ENCODE assay signal across 33 cellular contexts in genomic region chr3:45826908-45827307, GRCh38. TPM values are rescaled to one million over a fixed set of nuclear protein-coding genes. Genes with fewer than 3 reads are reported as not detected.
"Had no signal": no experiment of that assay in that cellular context is flagged by ENCODE, and none has a peak within 500 bp of the region (broad histone marks: within the 10 kb centered on the region; RNA-seq: fewer than 3 reads in every experiment).

No MANE protein-coding gene starts in this region.

- H3K27me3 ChIP-seq: ascending aorta, body of pancreas, MG63, Peyer's patch, SJSA1 had no signal

- H3K27me3 Mint-ChIP-seq: activated CD4-positive, alpha-beta memory T cell treated with anti-CD3 and anti-CD28 coated beads for 36 hours; activated CD4-positive, alpha-beta T cell treated with anti-CD3 and anti-CD28 coated beads, Interleukin-2, amount 10 ng/mL, durations not matched to agents 7 days and 5 days; activated naive CD8-positive, alpha-beta T cell treated with anti-CD3 and anti-CD28 coated beads, Interleukin-2, amount 50 U/mL, for 24 hours had no signal

- H3K36me3 ChIP-seq: MG63, SJSA1 had no signal

- H3K4me3 ChIP-seq: ascending aorta, body of pancreas, MG63, Peyer's patch, SJSA1 had no signal

- ATAC-seq: body of pancreas, SK-N-SH treated with all-trans-retinoic acid at 6 μM for 48 hours had no signal

- DNase-seq: activated CD4-positive, alpha-beta memory T cell treated with anti-CD3 and anti-CD28 coated beads for 36 hours; activated CD4-positive, alpha-beta T cell treated with anti-CD3 and anti-CD28 coated beads, Interleukin-2, amount 10 ng/mL, durations not matched to agents 7 days and 5 days; activated CD4-positive, CD25-positive, alpha-beta regulatory T cell; activated CD8-positive, alpha-beta memory T cell treated with anti-CD3 and anti-CD28 coated beads, Interleukin-2, amount 50 U/mL, for 4 hours; activated effector memory CD4-positive, alpha-beta T cell treated with anti-CD3 and anti-CD28 coated beads, Interleukin-2, amount 50 U/mL, for 16 hours; activated naive CD4-positive, alpha-beta T cell treated with Interleukin-2 at 50 U/mL for 16 hours; activated naive CD8-positive, alpha-beta T cell treated with anti-CD3 and anti-CD28 coated beads, Interleukin-2, amount 50 U/mL, for 24 hours; activated T-cell treated with anti-CD3 and anti-CD28 coated beads, Interleukin-2, amount 50 U/mL, for 1 hour; amniotic stem cell; body of pancreas; central memory CD4-positive, alpha-beta T cell; MG63; MV-4-11; NCI-H1092 treated with DMSO at 0.1 percent for 48 hours; NCI-H1417 treated with DMSO at 0.1 percent for 48 hours; NCI-H1694 treated with DMSO at 0.1 percent for 48 hours; NCI-H2029 treated with DMSO at 0.1 percent for 48 hours; NCI-H446 treated with DMSO at 0.1 percent for 48 hours; NCI-H524 treated with DMSO at 0.1 percent for 48 hours; NCI-H774; Peyer's patch; SHP77; SW 1271 had no signal

- H3K27ac ChIP-seq: ascending aorta, body of pancreas, Peyer's patch, RWPE1, SJSA1, VCaP had no signal

- H3K4me3 Mint-ChIP-seq: activated CD4-positive, alpha-beta memory T cell treated with anti-CD3 and anti-CD28 coated beads for 36 hours; activated CD4-positive, alpha-beta T cell treated with anti-CD3 and anti-CD28 coated beads, Interleukin-2, amount 10 ng/mL, durations not matched to agents 7 days and 5 days; activated naive CD8-positive, alpha-beta T cell treated with anti-CD3 and anti-CD28 coated beads, Interleukin-2, amount 50 U/mL, for 24 hours; activated T-helper 1 cell treated with anti-CD3 and anti-CD28 coated beads, Interleukin-12 subunit alpha, Interleukin-12 subunit beta, Interleukin-2, Interleukin-4 antibody, amounts not matched to agents 30 ng/mL and 10 ng/mL and 1 ng/mL, durations not matched to agents 14 hours and 24 hours and 36 hours had no signal

- H3K4me1 ChIP-seq: ascending aorta, body of pancreas, Peyer's patch, SJSA1 had no signal

- H3K27ac Mint-ChIP-seq: activated CD4-positive, alpha-beta memory T cell treated with anti-CD3 and anti-CD28 coated beads for 36 hours; activated CD4-positive, alpha-beta T cell treated with anti-CD3 and anti-CD28 coated beads, Interleukin-2, amount 10 ng/mL, durations not matched to agents 7 days and 5 days; activated naive CD4-positive, alpha-beta T cell treated with anti-CD3 and anti-CD28 coated beads, Interleukin-2, amount 50 U/mL, for 72 hours; activated naive CD8-positive, alpha-beta T cell treated with anti-CD3 and anti-CD28 coated beads, Interleukin-2, amount 50 U/mL, for 24 hours; activated T-helper 1 cell treated with anti-CD3 and anti-CD28 coated beads, Interleukin-12 subunit alpha, Interleukin-12 subunit beta, Interleukin-2, Interleukin-4 antibody, amounts not matched to agents 30 ng/mL and 10 ng/mL and 1 ng/mL, durations not matched to agents 14 hours and 24 hours and 36 hours had no signal

- H3K9me3 ChIP-seq: ascending aorta, body of pancreas, MG63, Peyer's patch, SJSA1 had no signal

- H3K9me3 Mint-ChIP-seq: activated CD4-positive, alpha-beta memory T cell treated with anti-CD3 and anti-CD28 coated beads for 36 hours; activated CD4-positive, alpha-beta T cell treated with anti-CD3 and anti-CD28 coated beads, Interleukin-2, amount 10 ng/mL, durations not matched to agents 7 days and 5 days; activated naive CD4-positive, alpha-beta T cell treated with anti-CD3 and anti-CD28 coated beads, Interleukin-2, amount 50 U/mL, for 72 hours; activated naive CD8-positive, alpha-beta T cell treated with anti-CD3 and anti-CD28 coated beads, Interleukin-2, amount 50 U/mL, for 24 hours; activated T-helper 1 cell treated with anti-CD3 and anti-CD28 coated beads, Interleukin-12 subunit alpha, Interleukin-12 subunit beta, Interleukin-2, Interleukin-4 antibody, amounts not matched to agents 30 ng/mL and 10 ng/mL and 1 ng/mL, durations not matched to agents 14 hours and 24 hours and 36 hours had no signal

RNA-seq across cellular contexts. Expression of gene SLC6A20, which starts 30.6 kb away (rescaled TPM):
- total RNA-seq: activated CD4-positive, alpha-beta memory T cell treated with anti-CD3 and anti-CD28 coated beads for 36 hours; activated CD4-positive, alpha-beta T cell treated with anti-CD3 and anti-CD28 coated beads, Interleukin-2, amount 10 ng/mL, durations not matched to agents 7 days and 5 days; activated naive CD4-positive, alpha-beta T cell treated with anti-CD3 and anti-CD28 coated beads, Interleukin-2, amount 50 U/mL, for 72 hours; activated T-helper 1 cell treated with anti-CD3 and anti-CD28 coated beads, Interleukin-12 subunit alpha, Interleukin-12 subunit beta, Interleukin-2, Interleukin-4 antibody, amounts not matched to agents 30 ng/mL and 10 ng/mL and 1 ng/mL, durations not matched to agents 14 hours and 24 hours and 36 hours; ascending aorta; bronchial epithelial cell; OCI-LY7; T-helper 1 cell treated with Interleukin-12 subunit alpha and Interleukin-12 subunit beta and Interleukin-4 antibody, amounts not matched to agents 30 ng/mL and 1 ng/mL, for 36 hours had no signal

RNA-seq across cellular contexts. Expression of gene CCR9, which starts 59.4 kb away (rescaled TPM):
- total RNA-seq: activated CD4-positive, alpha-beta memory T cell treated with anti-CD3 and anti-CD28 coated beads for 36 hours; activated naive CD4-positive, alpha-beta T cell treated with anti-CD3 and anti-CD28 coated beads, Interleukin-2, amount 50 U/mL, for 72 hours; activated T-helper 1 cell treated with anti-CD3 and anti-CD28 coated beads, Interleukin-12 subunit alpha, Interleukin-12 subunit beta, Interleukin-2, Interleukin-4 antibody, amounts not matched to agents 30 ng/mL and 10 ng/mL and 1 ng/mL, durations not matched to agents 14 hours and 24 hours and 36 hours; ascending aorta; body of pancreas; bronchial epithelial cell; SJSA1; T-helper 1 cell treated with Interleukin-12 subunit alpha and Interleukin-12 subunit beta and Interleukin-4 antibody, amounts not matched to agents 30 ng/mL and 1 ng/mL, for 36 hours had no signal
